9 cellular contexts compared by ENCODE assay signal in the genomic region with DNA sequence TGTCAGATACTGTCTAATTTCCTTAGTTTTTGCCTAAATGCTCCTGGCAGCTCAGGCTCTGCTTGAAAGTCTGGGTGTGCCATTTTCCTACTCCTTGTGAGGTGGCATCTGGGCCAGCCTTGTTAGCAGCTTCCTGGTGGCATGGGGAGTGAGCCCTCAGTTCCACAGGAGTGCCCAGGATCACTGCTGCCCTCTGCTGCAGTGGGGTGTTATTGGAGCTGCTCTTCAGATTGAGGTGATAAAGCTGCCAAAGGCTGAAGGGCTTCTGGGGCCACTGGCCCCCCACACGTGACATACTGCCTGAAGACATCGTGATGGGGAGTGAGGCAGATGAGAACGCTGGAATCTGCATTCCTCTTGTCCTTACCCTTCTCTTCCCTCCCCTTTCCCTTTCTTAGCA. TPM values are rescaled to one million over a fixed set of nuclear protein-coding genes. Genes with fewer than 3 reads are reported as not detected.
DNase-seq lines count a peak whose midpoint lies in the region; ATAC-seq and TF ChIP-seq lines count a peak whose summit lies in the region.
"Had no signal": no experiment of that assay in that cellular context is flagged by ENCODE, and none has a peak within 500 bp of the region (broad histone marks: within the 10 kb centered on the region; RNA-seq: fewer than 3 reads in every experiment).

No MANE protein-coding gene starts in this region.

- H3K79me2 ChIP-seq in DOHH2 (ENCODE audit: control insufficient read depth, low read length) = no peaks in the 10 kb centered on the region

- H3K4me3 ChIP-seq in DOHH2 (ENCODE audit: low read length) (no peak overlapping the region), LNCaP clone FGC (ENCODE audit: low read depth, low read length) (no peak overlapping the region)

- H4K20me1 ChIP-seq in DOHH2 (ENCODE audit: control insufficient read depth, insufficient read depth, low read depth, low read length) = no peaks in the 10 kb centered on the region

- peaks cover 7% of the 10 kb centered on the region; the same call in 1 of the 2 replicates for H3F3A ChIP-seq in DOHH2 (ENCODE audit: control insufficient read depth, insufficient read depth)

- no peaks in the 10 kb centered on the region for H3K9me2 ChIP-seq in DOHH2 (replicated peaks; ENCODE audit: control insufficient read depth, low read length)

- no peak for ATAC-seq in GM21367 (IDR thresholded peaks at IDR 0.05; ENCODE audit: unreplicated experiment)
- ATAC-seq: activated CD8-positive, alpha-beta memory T cell treated with anti-CD3 and anti-CD28 coated beads, Interleukin-2, amount 10 ng/mL, durations not matched to agents 7 days and 5 days had no signal

- no peaks in the 10 kb centered on the region for H3K27me3 ChIP-seq in DOHH2 (ENCODE audit: control insufficient read depth, low read length)

- no peak overlapping the region for H3K27ac ChIP-seq in DOHH2 (ENCODE audit: low read depth, low read length)

- no peak overlapping the region for H3K4me2 ChIP-seq in DOHH2 (ENCODE audit: low read length)

- DNase-seq in LNCaP clone FGC (ENCODE audit: low read depth) (no peak), amniotic epithelial cell (ENCODE audit: low read depth) (peak; percentile 7), myocyte (ENCODE audit: low read depth) (peak; percentile 9), HuH-7 (ENCODE audit: low spot score) (no peak), cerebellar cortex (ENCODE audit: low spot score) (no peak), NCI-H187 treated with DMSO at 0.1 percent for 48 hours (lab: John Stamatoyannopoulos, UW) (no peak)
- DNase-seq: activated CD8-positive, alpha-beta memory T cell treated with anti-CD3 and anti-CD28 coated beads, Interleukin-2, amount 10 ng/mL, durations not matched to agents 7 days and 5 days had no signal

- no peaks in the 10 kb centered on the region for H3K4me1 ChIP-seq in DOHH2 (ENCODE audit: control insufficient read depth, low read length)

- no peaks in the 10 kb centered on the region for H3K9me3 ChIP-seq in DOHH2 (ENCODE audit: control insufficient read depth, insufficient read depth, low read length)

- TF ChIP-seq CTCF in DOHH2 (IDR thresholded peaks at IDR 0.05; ENCODE audit: low read depth, low read length, poor library complexity, severe bottlenecking) (peak; percentile 43), LNCaP clone FGC (IDR thresholded peaks at IDR 0.05; ENCODE audit: control insufficient read depth, extremely low read depth, insufficient read depth) (0 out of 2 replicates have a peak, but pooled peaks have one; percentile 10)

- H3K36me3 ChIP-seq in DOHH2 (ENCODE audit: control insufficient read depth, low read length) = peaks cover 98% of the 10 kb centered on the region

RNA-seq across cellular contexts. Expression of a gene that starts 27.4 kb away (rescaled TPM):
- 23.3 and 24.4 TPM in 2 replicates for total RNA-seq in myocyte
- polyA plus RNA-seq in myocyte (2012) = 19.6 TPM

RNA-seq across cellular contexts. Expression of a gene that starts 28.1 kb away (rescaled TPM):
- total RNA-seq in myocyte = 300 and 476 TPM in 2 replicates
- polyA plus RNA-seq in myocyte (2012) = 504 TPM

RNA-seq across cellular contexts. Expression of a gene that starts 37.3 kb away (rescaled TPM):
- total RNA-seq in myocyte = 10.5 and 14.5 TPM in 2 replicates
- 9.3 TPM for polyA plus RNA-seq in myocyte (2012)

Comparison
In these comparisons a context has a peak if more than half of its experiments do, and no peak if none do; other contexts are left out.
1. DNase-seq: peak in amniotic epithelial cell (single experiment) and myocyte (single experiment); none in LNCaP clone FGC (single experiment), HuH-7 (single experiment), cerebellar cortex (single experiment) and NCI-H187 treated with DMSO at 0.1 percent for 48 hours (single experiment).